ENCODE assay signal across 28 cellular contexts in the genomic region with DNA sequence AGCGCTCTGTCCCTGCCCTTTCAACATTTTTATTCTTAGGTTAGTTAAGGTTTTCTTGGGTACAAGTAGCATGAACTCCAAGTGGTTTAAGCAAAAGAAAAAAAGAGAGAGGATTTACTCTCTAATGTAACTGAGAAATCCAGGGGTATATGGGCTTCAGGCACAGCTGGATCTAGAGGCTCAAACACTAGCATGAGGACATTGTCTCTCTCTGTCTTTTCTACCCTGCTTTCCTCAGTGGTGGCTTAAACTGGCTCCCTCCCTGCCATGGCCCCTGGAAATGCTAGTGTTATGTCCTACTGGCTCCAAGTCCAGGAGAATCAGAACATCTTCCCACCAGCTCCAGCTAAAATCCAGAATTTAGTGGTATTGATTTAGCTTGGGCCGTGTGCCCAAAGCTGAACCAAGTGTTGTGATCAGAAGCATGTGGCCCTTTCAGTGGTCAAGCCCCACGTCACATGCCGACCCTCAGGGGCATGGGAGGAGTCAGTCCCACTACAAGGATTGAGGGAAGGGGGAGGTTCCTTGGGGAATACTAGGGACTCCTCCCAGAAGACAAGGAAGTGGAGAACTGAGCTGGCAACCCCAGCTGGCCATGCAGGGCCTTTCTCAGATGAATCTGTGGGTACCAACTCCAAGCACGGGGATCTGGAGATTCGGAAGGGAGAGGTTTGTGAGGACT. TPM values are rescaled to one million over a fixed set of nuclear protein-coding genes. Genes with fewer than 3 reads are reported as not detected.
"Had no signal": no experiment of that assay in that cellular context is flagged by ENCODE, and none has a peak within 500 bp of the region (broad histone marks: within the 10 kb centered on the region; RNA-seq: fewer than 3 reads in every experiment).

No MANE protein-coding gene starts in this region.

- H3K27me3 Mint-ChIP-seq: activated CD4-positive, alpha-beta T cell treated with anti-CD3 and anti-CD28 coated beads, Interleukin-2, amount 10 ng/mL, durations not matched to agents 7 days and 5 days; activated T-cell treated with anti-CD3 and anti-CD28 coated beads, Interleukin-2, amount 50 U/mL, for 24 hours had no signal

- H3K27me3 ChIP-seq: ascending aorta, breast epithelium, Peyer's patch had no signal

- H3K9me3 ChIP-seq: ascending aorta, breast epithelium, Peyer's patch had no signal

- H3K27ac ChIP-seq: ascending aorta, breast epithelium, Peyer's patch, SK-N-MC had no signal

- H3K36me3 ChIP-seq: ascending aorta, breast epithelium, Peyer's patch had no signal

- ATAC-seq: activated CD8-positive, alpha-beta T cell treated with anti-CD3 and anti-CD28 coated beads, Interleukin-2, amount 10 ng/mL, durations not matched to agents 7 days and 5 days; PC-3 had no signal

- H3K27ac Mint-ChIP-seq: activated CD4-positive, alpha-beta T cell treated with anti-CD3 and anti-CD28 coated beads, Interleukin-2, amount 10 ng/mL, durations not matched to agents 7 days and 5 days; activated CD8-positive, alpha-beta T cell treated with anti-CD3 and anti-CD28 coated beads, Interleukin-2, amount 10 ng/mL, durations not matched to agents 7 days and 5 days; activated naive CD4-positive, alpha-beta T cell treated with anti-CD3 and anti-CD28 coated beads, Interleukin-2, amount 50 U/mL, for 24 hours; activated naive CD8-positive, alpha-beta T cell treated with anti-CD3 and anti-CD28 coated beads, Interleukin-2, amount 10 ng/mL, durations not matched to agents 7 days and 5 days; activated T-cell treated with anti-CD3 and anti-CD28 coated beads, Interleukin-2, amount 50 U/mL, for 24 hours; activated T-helper 2 cell treated with anti-CD3 and anti-CD28 coated beads, Interferon-gamma antibody, Interleukin-2, Interleukin-4, amounts not matched to agents 10 μg/mL and 5 μg/mL and 100 μg/mL, durations not matched to agents 14 hours and 24 hours and 36 hours; T-helper 1 cell treated with Interleukin-12 subunit alpha and Interleukin-12 subunit beta and Interleukin-4 antibody, amounts not matched to agents 30 μg/mL and 1 μg/mL, for 36 hours; T-helper 2 cell treated with Interferon-gamma antibody and Interleukin-4, amounts not matched to agents 5 μg/mL and 100 μg/mL, for 36 hours had no signal

- H3K4me1 Mint-ChIP-seq: activated CD4-positive, alpha-beta T cell treated with anti-CD3 and anti-CD28 coated beads, Interleukin-2, amount 10 ng/mL, durations not matched to agents 7 days and 5 days; activated naive CD4-positive, alpha-beta T cell treated with anti-CD3 and anti-CD28 coated beads, Interleukin-2, amount 50 U/mL, for 24 hours; activated naive CD8-positive, alpha-beta T cell treated with anti-CD3 and anti-CD28 coated beads, Interleukin-2, amount 10 ng/mL, durations not matched to agents 7 days and 5 days had no signal

- H3K4me3 Mint-ChIP-seq: activated CD4-positive, alpha-beta T cell treated with anti-CD3 and anti-CD28 coated beads, Interleukin-2, amount 10 ng/mL, durations not matched to agents 7 days and 5 days; activated CD8-positive, alpha-beta T cell treated with anti-CD3 and anti-CD28 coated beads, Interleukin-2, amount 10 ng/mL, durations not matched to agents 7 days and 5 days; activated naive CD4-positive, alpha-beta T cell treated with anti-CD3 and anti-CD28 coated beads, Interleukin-2, amount 50 U/mL, for 24 hours; activated naive CD8-positive, alpha-beta T cell treated with anti-CD3 and anti-CD28 coated beads, Interleukin-2, amount 10 ng/mL, durations not matched to agents 7 days and 5 days; activated T-cell treated with anti-CD3 and anti-CD28 coated beads, Interleukin-2, amount 50 U/mL, for 24 hours; T-helper 1 cell treated with Interleukin-12 subunit alpha and Interleukin-12 subunit beta and Interleukin-4 antibody, amounts not matched to agents 30 μg/mL and 1 μg/mL, for 36 hours; T-helper 2 cell treated with Interferon-gamma antibody and Interleukin-4, amounts not matched to agents 5 μg/mL and 100 μg/mL, for 36 hours had no signal

- H3K4me3 ChIP-seq: ascending aorta, breast epithelium, Peyer's patch, SK-N-MC had no signal

- H3K4me1 ChIP-seq: ascending aorta had no signal

- DNase-seq: activated CD4-positive, alpha-beta T cell treated with anti-CD3 and anti-CD28 coated beads, Interleukin-2, amount 10 ng/mL, durations not matched to agents 7 days and 5 days; activated CD4-positive, alpha-beta T cell treated with anti-CD3 and anti-CD28 coated beads, Interleukin-2, amount 50 U/mL, for 48 hours; activated CD8-positive, alpha-beta T cell treated with anti-CD3 and anti-CD28 coated beads, Interleukin-2, amount 10 ng/mL, durations not matched to agents 7 days and 5 days; activated gamma-delta T cell; activated naive CD4-positive, alpha-beta T cell treated with Interleukin-2 at 50 U/mL for 16 hours; activated naive CD8-positive, alpha-beta T cell treated with anti-CD3 and anti-CD28 coated beads, Interleukin-2, amount 10 ng/mL, durations not matched to agents 7 days and 5 days; activated T-cell treated with anti-CD3 and anti-CD28 coated beads, Interleukin-2, amount 50 U/mL, for 24 hours; amygdala; cerebellar nuclear complex; MM.1S; MV-4-11; NCI-H1092; NCI-H1436 treated with DMSO at 0.1 percent for 48 hours; NCI-H1694 treated with DMSO at 0.1 percent for 48 hours; NCI-H2029; NCI-H345; NCI-H524 treated with DMSO at 0.1 percent for 48 hours; PC-3; Peyer's patch; RPMI8226 had no signal

- H3K36me3 Mint-ChIP-seq: activated naive CD4-positive, alpha-beta T cell treated with anti-CD3 and anti-CD28 coated beads, Interleukin-2, amount 50 U/mL, for 24 hours; activated naive CD8-positive, alpha-beta T cell treated with anti-CD3 and anti-CD28 coated beads, Interleukin-2, amount 10 ng/mL, durations not matched to agents 7 days and 5 days had no signal

- H3K9me3 Mint-ChIP-seq: activated CD4-positive, alpha-beta T cell treated with anti-CD3 and anti-CD28 coated beads, Interleukin-2, amount 10 ng/mL, durations not matched to agents 7 days and 5 days; activated naive CD4-positive, alpha-beta T cell treated with anti-CD3 and anti-CD28 coated beads, Interleukin-2, amount 50 U/mL, for 24 hours; activated naive CD8-positive, alpha-beta T cell treated with anti-CD3 and anti-CD28 coated beads, Interleukin-2, amount 10 ng/mL, durations not matched to agents 7 days and 5 days; activated T-cell treated with anti-CD3 and anti-CD28 coated beads, Interleukin-2, amount 50 U/mL, for 24 hours; activated T-helper 2 cell treated with anti-CD3 and anti-CD28 coated beads, Interferon-gamma antibody, Interleukin-2, Interleukin-4, amounts not matched to agents 10 μg/mL and 5 μg/mL and 100 μg/mL, durations not matched to agents 14 hours and 24 hours and 36 hours; T-helper 1 cell treated with Interleukin-12 subunit alpha and Interleukin-12 subunit beta and Interleukin-4 antibody, amounts not matched to agents 30 μg/mL and 1 μg/mL, for 36 hours; T-helper 2 cell treated with Interferon-gamma antibody and Interleukin-4, amounts not matched to agents 5 μg/mL and 100 μg/mL, for 36 hours had no signal

RNA-seq across cellular contexts. Expression of gene LINGO1, which starts 58.0 kb away (rescaled TPM):
- total RNA-seq: activated CD4-positive, alpha-beta T cell treated with anti-CD3 and anti-CD28 coated beads, Interleukin-2, amount 10 ng/mL, durations not matched to agents 7 days and 5 days; activated CD8-positive, alpha-beta T cell treated with anti-CD3 and anti-CD28 coated beads, Interleukin-2, amount 10 ng/mL, durations not matched to agents 7 days and 5 days; activated naive CD8-positive, alpha-beta T cell treated with anti-CD3 and anti-CD28 coated beads, Interleukin-2, amount 10 ng/mL, durations not matched to agents 7 days and 5 days; activated T-helper 2 cell treated with anti-CD3 and anti-CD28 coated beads, Interferon-gamma antibody, Interleukin-2, Interleukin-4, amounts not matched to agents 10 μg/mL and 5 μg/mL and 100 μg/mL, durations not matched to agents 14 hours and 24 hours and 36 hours; LHCN-M2; PC-3 had no signal
